In genomic region chr5:179218586-179219330, GRCh38 we compare ENCODE assay signal across 28 cellular contexts.
"Had no signal": no experiment of that assay in that cellular context is flagged by ENCODE, and none has a peak within 500 bp of the region (broad histone marks: within the 10 kb centered on the region; RNA-seq: fewer than 3 reads in every experiment).

No MANE protein-coding gene starts in this region.

- H3K27ac ChIP-seq: brain microvascular endothelial cell, RWPE1, SJCRH30, SK-N-MC had no signal

- H3K36me3 Mint-ChIP-seq: activated naive CD8-positive, alpha-beta T cell treated with anti-CD3 and anti-CD28 coated beads for 36 hours had no signal

- H3K27me3 ChIP-seq: brain microvascular endothelial cell, MG63, SJCRH30 had no signal

- H3K4me3 ChIP-seq: MG63, SJCRH30, SK-N-MC had no signal

- DNase-seq: activated CD4-positive, alpha-beta T cell treated with anti-CD3 and anti-CD28 coated beads, Interleukin-2, amount 10 ng/mL, durations not matched to agents 24 days and 14 days; activated CD4-positive, alpha-beta T cell treated with anti-CD3 and anti-CD28 coated beads, Interleukin-2, amount 50 U/mL, for 4 hours; activated CD8-positive, alpha-beta T cell treated with anti-CD3 and anti-CD28 coated beads for 36 hours; activated effector memory CD4-positive, alpha-beta T cell treated with anti-CD3 and anti-CD28 coated beads, Interleukin-2, amount 50 U/mL, for 16 hours; activated naive CD4-positive, alpha-beta T cell; activated naive CD4-positive, alpha-beta T cell treated with anti-CD3 and anti-CD28 coated beads, Interleukin-2, amount 50 U/mL, for 16 hours; activated naive CD8-positive, alpha-beta T cell treated with anti-CD3 and anti-CD28 coated beads for 36 hours; activated T-cell treated with anti-CD3 and anti-CD28 coated beads, Interleukin-2, amount 50 U/mL, for 1 hour; activated T-cell treated with anti-CD3 and anti-CD28 coated beads, Interleukin-2, amount 50 U/mL, for 72 hours; amniotic stem cell; brain microvascular endothelial cell; KG1; NCI-H1048; NCI-H1105 treated with DMSO at 0.1 percent for 48 hours; NCI-H1436 treated with DMSO at 0.1 percent for 48 hours; NCI-H1694 treated with DMSO at 0.1 percent for 48 hours; NCI-H2029; NCI-H510A; NCI-H526; NCI-H748 treated with DMSO at 0.1 percent for 48 hours; NK-92 treated with Interleukin-12 subunit alpha and Interleukin-12 subunit beta, amount 100 ng/mL, for 24 hours; PC-3; SHP77; SJCRH30 had no signal

- H3K4me1 Mint-ChIP-seq: activated CD4-positive, alpha-beta T cell treated with anti-CD3 and anti-CD28 coated beads, Interleukin-2, amount 10 ng/mL, durations not matched to agents 24 days and 14 days; activated naive CD8-positive, alpha-beta T cell treated with anti-CD3 and anti-CD28 coated beads for 36 hours; activated T-helper 17 cell treated with anti-CD3 and anti-CD28 coated beads, Interleukin-2, amount 50 U/mL, for 72 hours had no signal

- H3K27ac Mint-ChIP-seq: activated CD4-positive, alpha-beta T cell treated with anti-CD3 and anti-CD28 coated beads, Interleukin-2, amount 10 ng/mL, durations not matched to agents 24 days and 14 days; activated CD8-positive, alpha-beta T cell treated with anti-CD3 and anti-CD28 coated beads for 36 hours; activated naive CD8-positive, alpha-beta T cell treated with anti-CD3 and anti-CD28 coated beads for 36 hours; activated T-cell treated with anti-CD3 and anti-CD28 coated beads, Interleukin-2, amount 50 U/mL, for 72 hours; activated T-helper 17 cell treated with anti-CD3 and anti-CD28 coated beads, Interleukin-2, amount 50 U/mL, for 72 hours had no signal

- H3K4me3 Mint-ChIP-seq: activated CD4-positive, alpha-beta T cell treated with anti-CD3 and anti-CD28 coated beads, Interleukin-2, amount 10 ng/mL, durations not matched to agents 24 days and 14 days; activated CD8-positive, alpha-beta T cell treated with anti-CD3 and anti-CD28 coated beads for 36 hours; activated naive CD8-positive, alpha-beta T cell treated with anti-CD3 and anti-CD28 coated beads for 36 hours; activated T-cell treated with anti-CD3 and anti-CD28 coated beads, Interleukin-2, amount 50 U/mL, for 72 hours; activated T-helper 17 cell treated with anti-CD3 and anti-CD28 coated beads, Interleukin-2, amount 50 U/mL, for 72 hours had no signal

- H3K27me3 Mint-ChIP-seq: activated CD4-positive, alpha-beta T cell treated with anti-CD3 and anti-CD28 coated beads, Interleukin-2, amount 10 ng/mL, durations not matched to agents 24 days and 14 days; activated naive CD8-positive, alpha-beta T cell treated with anti-CD3 and anti-CD28 coated beads for 36 hours had no signal

- ATAC-seq: activated CD8-positive, alpha-beta T cell treated with anti-CD3 and anti-CD28 coated beads for 36 hours; activated T-cell treated with anti-CD3 and anti-CD28 coated beads, Interleukin-2, amount 50 U/mL, for 72 hours; activated T-helper 17 cell treated with anti-CD3 and anti-CD28 coated beads, Interleukin-2, amount 50 U/mL, for 72 hours; PC-3 had no signal

- H3K4me1 ChIP-seq: SJCRH30 had no signal

- H3K36me3 ChIP-seq: brain microvascular endothelial cell, SJCRH30 had no signal

- H3K9me3 ChIP-seq: MG63, SJCRH30 had no signal
